In the genomic region with DNA sequence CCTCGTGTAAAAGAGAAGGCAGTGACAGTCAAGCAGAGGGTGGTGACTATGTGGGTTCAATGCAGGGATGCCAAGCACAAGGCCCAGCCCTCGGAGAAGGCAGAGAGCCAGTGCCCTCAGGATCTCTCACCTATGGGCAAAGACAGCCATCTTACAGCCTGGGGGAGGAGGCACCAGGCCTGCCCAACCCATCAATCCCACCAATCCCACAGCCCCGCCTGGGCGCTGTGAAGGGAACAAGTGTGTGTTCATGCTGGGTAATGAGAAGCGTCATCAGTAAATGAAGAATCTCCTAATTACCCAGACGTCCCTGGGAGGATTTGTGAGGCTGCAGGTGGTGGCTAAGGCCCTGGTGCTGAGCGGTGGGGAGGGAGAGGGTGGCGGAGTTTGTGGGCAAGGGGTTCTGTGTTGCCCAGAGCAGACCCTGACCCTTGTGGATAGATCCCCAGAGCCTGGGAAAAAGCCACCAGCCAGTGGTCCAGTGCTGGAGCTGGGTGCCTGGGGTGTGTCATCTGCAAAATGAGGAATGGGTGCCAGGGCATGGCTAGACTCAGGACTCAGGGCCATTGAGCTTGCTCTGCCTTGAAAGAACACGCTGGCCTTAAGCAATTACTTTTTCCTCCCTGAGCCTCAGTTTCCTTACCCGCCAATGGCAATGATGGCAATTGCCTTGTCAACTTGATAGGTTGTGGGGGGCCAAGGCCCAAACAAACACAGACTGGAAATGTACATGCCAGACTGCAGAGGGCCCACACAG, we compare ENCODE assay signal across 18 cellular contexts.
DNase-seq lines count a peak whose midpoint lies in the region; ATAC-seq and TF ChIP-seq lines count a peak whose summit lies in the region.
"Had no signal": no experiment of that assay in that cellular context is flagged by ENCODE, and none has a peak within 500 bp of the region (broad histone marks: within the 10 kb centered on the region; RNA-seq: fewer than 3 reads in every experiment).

No MANE protein-coding gene starts in this region.

- in situ Hi-C loops in gastrocnemius medialis (cut with MboI; ENCODE audit: low sequenced_read_pairs in 4 of 4): no loop called here

- H3K27me3 ChIP-seq in suprapubic skin: peaks cover 6% of the 10 kb centered on the region
- H3K27me3 ChIP-seq in gastrocnemius medialis: no peaks in the 10 kb centered on the region

- no peak for TF ChIP-seq POLR2A in suprapubic skin (IDR thresholded peaks at IDR 0.05)
- TF ChIP-seq POLR2A in gastrocnemius medialis (IDR thresholded peaks at IDR 0.05): no peak

- 85% methylated on average over 10 of the region's 10 CpGs for WGBS in suprapubic skin

- H3K4me1 ChIP-seq in suprapubic skin: no peaks in the 10 kb centered on the region
- H3K4me1 ChIP-seq in gastrocnemius medialis: no peaks in the 10 kb centered on the region
- H3K4me1 ChIP-seq: psoas muscle had no signal

- intact Hi-C loops in gastrocnemius medialis (cut with DNase I; ENCODE audit: low total_unique reads): no loop called here

- peak; percentile 44 for DNase-seq in activated effector memory CD4-positive, alpha-beta T cell treated with anti-CD3 and anti-CD28 coated beads, Interleukin-2, amount 50 U/mL, for 16 hours
- DNase-seq in activated effector memory CD4-positive, alpha-beta T cell treated with Interleukin-2 at 50 U/mL for 16 hours: no peak
- DNase-seq in NCI-H82 treated with DMSO at 0.1 percent for 48 hours (lab: John Stamatoyannopoulos, UW; ENCODE audit: unreplicated experiment) (peak; percentile 10), iPS-NIHi11 (ENCODE audit: low spot score) (peak; percentile 5), suprapubic skin (ENCODE audit: low spot score in 2 of 2) (peak; percentile 30 to 48), gastrocnemius medialis (no peak), NCI-H524 (lab: John Stamatoyannopoulos, UW) (no peak), cerebellum (ENCODE audit: low spot score) (no peak)
- DNase-seq: ACHN; activated CD4-positive, alpha-beta T cell treated with anti-CD3 and anti-CD28 coated beads for 1 hour; activated naive CD4-positive, alpha-beta T cell treated with Interleukin-2 at 50 U/mL for 16 hours; CD4-positive, alpha-beta T cell; KG1; stimulated activated CD4-positive, alpha-beta T cell treated with anti-CD3 and anti-CD28 coated beads, Interleukin-15, amount 100 ng/mL, for 24 hours; stimulated activated naive CD4-positive, alpha-beta T cell treated with Interleukin-2 at 50 U/mL for 16 hours; T-helper 2 cell had no signal

- no peak for ATAC-seq in gastrocnemius medialis
- ATAC-seq: psoas muscle had no signal

- H3K27ac ChIP-seq in suprapubic skin (no peak overlapping the region), gastrocnemius medialis (no peak overlapping the region)
- H3K27ac ChIP-seq: psoas muscle, RWPE1 had no signal

- TF ChIP-seq CTCF in suprapubic skin (IDR thresholded peaks at IDR 0.05) (no peak), gastrocnemius medialis (IDR thresholded peaks at IDR 0.05 in 4 of 5, conservative IDR thresholded peaks at IDR 0.05 in 1 of 5) (no peak)

- H3K9me3 ChIP-seq in suprapubic skin (no peaks in the 10 kb centered on the region), gastrocnemius medialis (no peaks in the 10 kb centered on the region)
- H3K9me3 ChIP-seq: psoas muscle had no signal

- no peak for TF ChIP-seq EP300 in suprapubic skin (IDR thresholded peaks at IDR 0.05)

- H3K4me3 ChIP-seq in suprapubic skin: no peak overlapping the region
- no peak overlapping the region for H3K4me3 ChIP-seq in gastrocnemius medialis
- H3K4me3 ChIP-seq: psoas muscle had no signal

- no peaks in the 10 kb centered on the region for H3K36me3 ChIP-seq in suprapubic skin
- no peaks in the 10 kb centered on the region for H3K36me3 ChIP-seq in gastrocnemius medialis

Comparison
In these comparisons a context has a peak if more than half of its experiments do, and no peak if none do; other contexts are left out.
1. DNase-seq: peak in activated effector memory CD4-positive, alpha-beta T cell treated with anti-CD3 and anti-CD28 coated beads, Interleukin-2, amount 50 U/mL, for 16 hours (single experiment), NCI-H82 treated with DMSO at 0.1 percent for 48 hours (single experiment), iPS-NIHi11 (single experiment) and suprapubic skin (2 of 2); none in activated effector memory CD4-positive, alpha-beta T cell treated with Interleukin-2 at 50 U/mL for 16 hours (single experiment), gastrocnemius medialis (0 of 2), NCI-H524 (0 of 2) and cerebellum (single experiment).